In the genomic region with DNA sequence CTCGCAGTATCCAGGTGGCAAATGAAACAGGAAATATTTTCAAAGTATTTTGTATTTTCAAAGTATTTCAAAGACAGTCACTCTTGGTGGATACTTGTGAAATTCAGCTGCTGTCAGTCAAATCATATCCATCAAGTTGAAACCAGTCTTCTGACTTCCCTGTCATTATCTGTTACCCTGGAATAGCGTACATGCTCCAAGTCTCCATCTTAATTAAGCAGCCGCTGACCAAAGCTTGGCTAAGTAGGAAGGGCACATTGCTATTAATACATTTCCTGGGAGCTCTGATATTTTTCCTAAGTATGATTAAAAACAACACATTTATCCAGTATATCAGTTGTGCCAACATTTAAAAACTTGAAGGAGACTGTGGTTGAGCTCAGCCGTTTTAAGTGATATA, we compare ENCODE assay signal across 32 cellular contexts.
"Had no signal": no experiment of that assay in that cellular context is flagged by ENCODE, and none has a peak within 500 bp of the region (broad histone marks: within the 10 kb centered on the region; RNA-seq: fewer than 3 reads in every experiment).

No MANE protein-coding gene starts in this region.

- H3K27ac ChIP-seq: KMS-11 had no signal

- H3K9me3 ChIP-seq: MG63 had no signal

- H3K27me3 ChIP-seq: MG63 had no signal

- DNase-seq: Karpas-422, Kasumi-1, KG1, MG63, MM.1S, MV-4-11, NCI-H1048, NCI-H1092, NCI-H1092 treated with DMSO at 0.1 percent for 48 hours, NCI-H1105, NCI-H1105 treated with DMSO at 0.1 percent for 48 hours, NCI-H1417 treated with DMSO at 0.1 percent for 48 hours, NCI-H1436, NCI-H1436 treated with DMSO at 0.1 percent for 48 hours, NCI-H146, NCI-H1694, NCI-H1694 treated with DMSO at 0.1 percent for 48 hours, NCI-H187 treated with DMSO at 0.1 percent for 48 hours, NCI-H1930, NCI-H2029, NCI-H2029 treated with DMSO at 0.1 percent for 48 hours, NCI-H2081, NCI-H2081 treated with DMSO at 0.1 percent for 48 hours, NCI-H2107, NCI-H2171, NCI-H2171 treated with DMSO at 0.1 percent for 48 hours, NCI-H2227 treated with DMSO at 0.1 percent for 48 hours, NCI-H226, NCI-H345, NCI-H446, NCI-H446 treated with DMSO at 0.1 percent for 48 hours had no signal

- H3K4me3 ChIP-seq: MG63 had no signal
